In genomic region chr9:35733109-35733541, GRCh38 we compare ENCODE assay signal across 8 cellular contexts. TPM values are rescaled to one million over a fixed set of nuclear protein-coding genes. Genes with fewer than 3 reads are reported as not detected.
DNase-seq lines count a peak whose midpoint lies in the region; ATAC-seq, FAIRE-seq and TF ChIP-seq lines count a peak whose summit lies in the region.

No MANE protein-coding gene starts in this region.

- no peak overlapping the region for H2BK120ac ChIP-seq in H9 (ENCODE audit: low read depth, low read length, poor library complexity, severe bottlenecking)

- WGBS in H9 (ENCODE audit: extremely low coverage, insufficient read length, low lambda C conversion rate), result no CpG with 5 or more reads among the region's 3 CpGs
- WGBS in right lobe of liver (ENCODE audit: insufficient coverage, low coverage, low lambda C conversion rate, missing lambda C conversion rate), result 0% methylated on average over 3 of the region's 3 CpGs

- H4K5ac ChIP-seq in H9 (ENCODE audit: insufficient read length, low read depth, low read length), result no peak overlapping the region

- peaks cover 15 to 37% (median 35%) of the 10 kb centered on the region in 3 experiments; a peak in 6 of 7 replicates for H3K36me3 Mint-ChIP-seq in H9 (ENCODE audit: insufficient read depth in 1 of 3, low read depth in 3 of 3)

- no peak overlapping the region for H2BK20ac ChIP-seq in H9 (ENCODE audit: low read depth, low read length, poor library complexity, severe bottlenecking)

- H3K56ac ChIP-seq in H9 (ENCODE audit: insufficient read length, low read depth, low read length), result no peak overlapping the region

- peaks cover 7% of the 10 kb centered on the region for H3K23me2 ChIP-seq in H9 (ENCODE audit: insufficient read length, low read depth, low read length, poor library complexity, severe bottlenecking)

- H4K8ac ChIP-seq in H9 (replicated peaks; ENCODE audit: insufficient read length, low read depth, low read length), result no peak overlapping the region

- no peak overlapping the region for H3T11ph ChIP-seq in H9 (ENCODE audit: low read length)

- H3K14ac ChIP-seq in H9 (ENCODE audit: insufficient read depth, low read length), result no peak overlapping the region

- H3K9ac ChIP-seq in H9 (ENCODE audit: extremely low read depth, insufficient read length, low read length) (peak overlapping the region; percentile 45), NT2/D1 (ENCODE audit: insufficient read length, low read depth) (peak overlapping the region; percentile 92)

- H3K27me3 ChIP-seq in H9 (ENCODE audit: insufficient read depth, low read length) (no peaks in the 10 kb centered on the region), NT2/D1 (ENCODE audit: insufficient read depth, insufficient read length) (no peaks in the 10 kb centered on the region), breast epithelium (no peaks in the 10 kb centered on the region), right lobe of liver (no peaks in the 10 kb centered on the region)

- no peak overlapping the region for H3K4ac ChIP-seq in H9 (ENCODE audit: low read depth, low read length)

- ATAC-seq in right lobe of liver (no peak), HG02610 (IDR thresholded peaks at IDR 0.05; ENCODE audit: unreplicated experiment) (no peak)

- H2BK5ac ChIP-seq in H9 (ENCODE audit: insufficient read length, low read length), result no peak overlapping the region

- H3K4me1 Mint-ChIP-seq in H9, result peaks cover 15 to 16% of the 10 kb centered on the region in 2 experiments

- no peaks in the 10 kb centered on the region for H3K27me3 Mint-ChIP-seq in H9 (ENCODE audit: low read depth)

- TF ChIP-seq CTCF in H9 (conservative IDR thresholded peaks at IDR 0.05) (peak; percentile 38; the same call in 1 of the 3 replicates), breast epithelium (IDR thresholded peaks at IDR 0.05) (no peak), right lobe of liver (IDR thresholded peaks at IDR 0.05) (no peak)

- DNase-seq in COLO829 (ENCODE audit: low spot score) (peak; percentile 88), H9 (peak; percentile 78), NT2/D1 (ENCODE audit: low read depth, low spot score) (peak; percentile 69), breast epithelium (ENCODE audit: low spot score in 2 of 2) (no peak), right lobe of liver (no peak), urothelium cell line (ENCODE audit: low spot score) (peak; percentile 61), activated gamma-delta T cell (lab: John Stamatoyannopoulos, UW) (no peak)

- no peaks in the 10 kb centered on the region for H3K9me3 Mint-ChIP-seq in H9

- no peak overlapping the region for H2BK12ac ChIP-seq in H9 (ENCODE audit: insufficient read length, low read depth, low read length)

- peak overlapping the region; percentile 90 for H3K4me2 ChIP-seq in H9 (ENCODE audit: insufficient read depth, insufficient read length, low read length)

- no peak for FAIRE-seq in urothelium cell line (lab: Jason Lieb, UNC)

- H2BK15ac ChIP-seq in H9 (ENCODE audit: low read depth, low read length), result no peak overlapping the region

- no peak overlapping the region for H3K18ac ChIP-seq in H9 (ENCODE audit: insufficient read length, low read depth, low read length)

- no peak overlapping the region for H2AFZ ChIP-seq in H9 (ENCODE audit: low read length)

- no peaks in the 10 kb centered on the region for H3K79me1 ChIP-seq in H9 (ENCODE audit: insufficient read depth, low read depth, low read length, poor library complexity, severe bottlenecking)

- H3K36me3 ChIP-seq in NT2/D1 (ENCODE audit: insufficient read depth, insufficient read length, low read length) (peaks cover 44% of the 10 kb centered on the region), breast epithelium (peaks cover 4% of the 10 kb centered on the region), right lobe of liver (peaks cover 0 to 34% (median 17%) of the 10 kb centered on the region in 4 donors)

- H3K4me3 ChIP-seq in NT2/D1 (ENCODE audit: insufficient read length, low read depth) (peak overlapping the region; percentile 92), breast epithelium (peak overlapping the region; percentile 74 to 82 (median 79)), right lobe of liver (peak overlapping the region; percentile 70 to 85 (median 71))

- H3K79me2 ChIP-seq in H9 (ENCODE audit: insufficient read depth, low read length), result peaks cover 6% of the 10 kb centered on the region; the same call in 1 of the 2 replicates

- H3K23ac ChIP-seq in H9 (ENCODE audit: insufficient read length, low read depth, low read length), result no peak overlapping the region

- peak overlapping the region; percentile 3 for H3K27ac ChIP-seq in H9 (ENCODE audit: insufficient read length, low read depth, low read length)
- peak overlapping the region; percentile 98 to 99 for H3K27ac ChIP-seq in breast epithelium
- H3K27ac ChIP-seq in right lobe of liver, result peak overlapping the region; percentile 97 to 100 (median 98)

- no peak overlapping the region for H2AK5ac ChIP-seq in H9 (ENCODE audit: insufficient read length, low read length)

- no peak for TF ChIP-seq POLR2A in breast epithelium (IDR thresholded peaks at IDR 0.05)
- TF ChIP-seq POLR2A in right lobe of liver (IDR thresholded peaks at IDR 0.05), result no peak

- H4K91ac ChIP-seq in H9 (ENCODE audit: insufficient read length, low read depth, low read length), result no peak overlapping the region

- intact Hi-C loops in breast epithelium (cut with DNase I; ENCODE audit: low total_unique reads) (no loop called here), right lobe of liver (cut with DNase I) (no loop called here)

- H3K4me3 Mint-ChIP-seq in H9, result no peak overlapping the region; a peak in 4 of 5 replicates

- H3K9me3 ChIP-seq in H9 (ENCODE audit: control insufficient read depth, low read depth, low read length) (no peaks in the 10 kb centered on the region), NT2/D1 (ENCODE audit: insufficient read depth, low read length) (no peaks in the 10 kb centered on the region), breast epithelium (no peaks in the 10 kb centered on the region), right lobe of liver (no peaks in the 10 kb centered on the region)

- H4K20me1 ChIP-seq in H9 (ENCODE audit: control insufficient read depth, insufficient read depth, insufficient read length), result no peaks in the 10 kb centered on the region

- H3K4me1 ChIP-seq in H9 (ENCODE audit: insufficient read depth, low read length) (peaks cover 16% of the 10 kb centered on the region; the same call in 1 of the 2 replicates), NT2/D1 (ENCODE audit: insufficient read depth, insufficient read length) (peaks cover 10% of the 10 kb centered on the region), breast epithelium (peaks cover 7 to 19% of the 10 kb centered on the region in 2 donors), right lobe of liver (peaks cover 0 to 47% (median 18%) of the 10 kb centered on the region in 4 donors)

- peak overlapping the region; percentile 90 to 97 (median 95); a peak in 6 of 7 replicates for H3K27ac Mint-ChIP-seq in H9

RNA-seq across cellular contexts. Expression of gene CREB3, which starts 0.7 kb away (rescaled TPM):
- total RNA-seq in H9 (2021), result 26.9 and 27.3 TPM in 2 replicates
- 10 to 100 TPM; 46.4 to 49.9 (median 47.2) TPM for total RNA-seq in breast epithelium
- 10 to 100 TPM; 12.1 to 35.2 (median 17.8) TPM for total RNA-seq in right lobe of liver

RNA-seq across cellular contexts. Expression of gene TLN1, which starts 1.1 kb away (rescaled TPM):
- total RNA-seq in H9 (2021), result 102 and 103 TPM in 2 replicates
- 100 to 1,000 TPM; 163 to 497 (median 215) TPM for total RNA-seq in breast epithelium
- 100 to 1,000 TPM; 103 to 168 (median 128) TPM for total RNA-seq in right lobe of liver

RNA-seq across cellular contexts. Expression of gene GBA2, which starts 15.9 kb away (rescaled TPM):
- total RNA-seq in H9 (2021), result 90.7 and 103 TPM in 2 replicates
- total RNA-seq in breast epithelium, result 10 to 100 TPM; 44.5 to 63.8 (median 57.0) TPM
- total RNA-seq in right lobe of liver, result 10 to 100 TPM; 29.5 to 53.7 (median 35.2) TPM

RNA-seq across cellular contexts. Expression of gene RGP1, which starts 16.0 kb away (rescaled TPM):
- total RNA-seq in H9 (2021) (23.5 and 25.7 TPM in 2 replicates), breast epithelium (10 to 100 TPM; 16.7 to 20.1 (median 17.4) TPM), right lobe of liver (10 to 100 TPM in 5 of 6 experiments, 1 to 10 TPM in 1; 9.5 to 13.0 (median 11.4) TPM)

RNA-seq across cellular contexts. Expression of gene MSMP, which starts 21.0 kb away (rescaled TPM):
- total RNA-seq in H9 (2021) (0.83 and 0.97 TPM in 2 replicates), breast epithelium (not detected), right lobe of liver (not detected)

Comparison
In these comparisons a context has a peak if more than half of its experiments do, and no peak if none do; other contexts are left out.
1. DNase-seq: peak in COLO829 (single experiment), H9 (single experiment), NT2/D1 (single experiment) and urothelium cell line (single experiment); none in breast epithelium (0 of 2), right lobe of liver (0 of 3) and activated gamma-delta T cell (single experiment).
2. H3K27ac ChIP-seq: peak in every context shown above with its lines; median percentile 98 in breast epithelium; 98 in right lobe of liver; 3 in H9.
3. Peak in every context shown above with its lines, with median percentiles within 50 percentile points of each other: H3K4me3 ChIP-seq.